In genomic region chr5:172902497-172903472, GRCh38 we compare ENCODE assay signal across 8 cellular contexts. TPM values are rescaled to one million over a fixed set of nuclear protein-coding genes. Genes with fewer than 3 reads are reported as not detected.
A peak's percentile ranks its signal among the peaks of the same experiment; 100 is the strongest.
DNase-seq lines count a peak whose midpoint lies in the region; ATAC-seq and TF ChIP-seq lines count a peak whose summit lies in the region.

No MANE protein-coding gene starts in this region.

- intact Hi-C loops in CD8-positive, alpha-beta T cell (cut with DNase I, micrococcal nuclease) = no loop called here
- intact Hi-C loops in dorsolateral prefrontal cortex (cut with DNase I) = loop anchor here in 1 of 2 donors (5.0 to 10.0 kb wide), 3 partner anchors 35 to 188 kb away; partner anchors contain the start of gene DUSP1
- intact Hi-C loops in vagina (cut with DNase I) = loop anchor here (5.0 to 10.0 kb wide), 2 partner anchors 135 to 188 kb away; no protein-coding TSS in a partner anchor
- intact Hi-C loops in activated T-helper 1 cell treated with anti-CD3 and anti-CD28 coated beads, Interleukin-12 subunit alpha, Interleukin-12 subunit beta, Interleukin-2, Interleukin-4 antibody, amounts not matched to agents 30 ng/mL and 10 ng/mL and 1 ng/mL, durations not matched to agents 14 hours and 24 hours and 36 hours (cut with micrococcal nuclease) = no loop called here

- TF ChIP-seq POLR2A in vagina (IDR thresholded peaks at IDR 0.05) = no peak

- POLR2A ChIA-PET in CD8-positive, alpha-beta T cell (lab: Charles Lee) = interaction anchor here (0.6 kb wide), 1 partner anchor 456 kb away, joined by 3 read pairs; no protein-coding TSS in a partner anchor

- no peaks in the 10 kb centered on the region for H3K9me3 Mint-ChIP-seq in CD8-positive, alpha-beta T cell
- H3K9me3 Mint-ChIP-seq in activated T-helper 1 cell treated with anti-CD3 and anti-CD28 coated beads, Interleukin-12 subunit alpha, Interleukin-12 subunit beta, Interleukin-2, Interleukin-4 antibody, amounts not matched to agents 30 ng/mL and 10 ng/mL and 1 ng/mL, durations not matched to agents 14 hours and 24 hours and 36 hours = no peaks in the 10 kb centered on the region

- no peak overlapping the region for H3K4me3 ChIP-seq in CD8-positive, alpha-beta T cell (ENCODE audit: low read depth, low read length)
- H3K4me3 ChIP-seq in dorsolateral prefrontal cortex = no peak overlapping the region
- no peak overlapping the region for H3K4me3 ChIP-seq in mesendoderm (ENCODE audit: low read length)
- H3K4me3 ChIP-seq in vagina = no peak overlapping the region

- no CpG with 5 or more reads among the region's 25 CpGs for WGBS in mesendoderm (ENCODE audit: extremely low coverage, insufficient coverage, low lambda C conversion rate)

- H3K79me1 ChIP-seq in mesendoderm (ENCODE audit: low read length) = no peaks in the 10 kb centered on the region

- H3K79me2 ChIP-seq in mesendoderm (ENCODE audit: control insufficient read depth, insufficient read depth, low read length) = no peaks in the 10 kb centered on the region

- H3K27me3 Mint-ChIP-seq in CD8-positive, alpha-beta T cell (ENCODE audit: low read depth) = no peaks in the 10 kb centered on the region
- H3K27me3 Mint-ChIP-seq in activated T-helper 1 cell treated with anti-CD3 and anti-CD28 coated beads, Interleukin-12 subunit alpha, Interleukin-12 subunit beta, Interleukin-2, Interleukin-4 antibody, amounts not matched to agents 30 ng/mL and 10 ng/mL and 1 ng/mL, durations not matched to agents 14 hours and 24 hours and 36 hours (ENCODE audit: insufficient read depth) = no peaks in the 10 kb centered on the region

- H3K23ac ChIP-seq in mesendoderm (ENCODE audit: low read length) = no peak overlapping the region

- H4K5ac ChIP-seq in mesendoderm (ENCODE audit: low read length) = no peak overlapping the region

- no peak for ATAC-seq in CD8-positive, alpha-beta T cell
- no peak for ATAC-seq in GM18861 (IDR thresholded peaks at IDR 0.05; ENCODE audit: unreplicated experiment)

- no peaks in the 10 kb centered on the region for H3K9me3 ChIP-seq in CD8-positive, alpha-beta T cell (ENCODE audit: low read length)
- H3K9me3 ChIP-seq in vagina = no peaks in the 10 kb centered on the region

- peak overlapping the region; percentile 67 for H3K27ac Mint-ChIP-seq in CD8-positive, alpha-beta T cell
- no peak overlapping the region for H3K27ac Mint-ChIP-seq in activated T-helper 1 cell treated with anti-CD3 and anti-CD28 coated beads, Interleukin-12 subunit alpha, Interleukin-12 subunit beta, Interleukin-2, Interleukin-4 antibody, amounts not matched to agents 30 ng/mL and 10 ng/mL and 1 ng/mL, durations not matched to agents 14 hours and 24 hours and 36 hours

- no peak for DNase-seq in CD8-positive, alpha-beta T cell
- DNase-seq in NCI-H460 (ENCODE audit: extremely low read depth, low read depth) = peak; percentile 89
- DNase-seq in dorsolateral prefrontal cortex = peak in 7 of 10 donors; percentile 36 to 71 (median 61)
- peak; percentile 91 for DNase-seq in mesendoderm
- DNase-seq in vagina (ENCODE audit: extremely low spot score in 2 of 2) = no peak
- no peak for DNase-seq in stimulated activated CD4-positive, alpha-beta T cell treated with anti-CD3 and anti-CD28 coated beads, Interleukin-1b, Interleukin-23, amount 100 ng/mL, for 48 hours
- no peak for DNase-seq in activated T-helper 1 cell treated with anti-CD3 and anti-CD28 coated beads, Interleukin-12 subunit alpha, Interleukin-12 subunit beta, Interleukin-2, Interleukin-4 antibody, amounts not matched to agents 30 ng/mL and 10 ng/mL and 1 ng/mL, durations not matched to agents 14 hours and 24 hours and 36 hours (ENCODE audit: low spot score)

- H2BK5ac ChIP-seq in mesendoderm (ENCODE audit: low read length) = no peak overlapping the region

- no peak overlapping the region for H4K8ac ChIP-seq in mesendoderm (ENCODE audit: low read depth, low read length)

- no peak overlapping the region for H3K4me2 ChIP-seq in mesendoderm (ENCODE audit: low read length)

- H3K4me1 Mint-ChIP-seq in CD8-positive, alpha-beta T cell (ENCODE audit: low read depth) = no peaks in the 10 kb centered on the region
- peaks cover 3% of the 10 kb centered on the region for H3K4me1 Mint-ChIP-seq in activated T-helper 1 cell treated with anti-CD3 and anti-CD28 coated beads, Interleukin-12 subunit alpha, Interleukin-12 subunit beta, Interleukin-2, Interleukin-4 antibody, amounts not matched to agents 30 ng/mL and 10 ng/mL and 1 ng/mL, durations not matched to agents 14 hours and 24 hours and 36 hours (ENCODE audit: low read depth)

- no peak overlapping the region for H3K4me3 Mint-ChIP-seq in CD8-positive, alpha-beta T cell
- no peak overlapping the region for H3K4me3 Mint-ChIP-seq in activated T-helper 1 cell treated with anti-CD3 and anti-CD28 coated beads, Interleukin-12 subunit alpha, Interleukin-12 subunit beta, Interleukin-2, Interleukin-4 antibody, amounts not matched to agents 30 ng/mL and 10 ng/mL and 1 ng/mL, durations not matched to agents 14 hours and 24 hours and 36 hours

- no peak overlapping the region for H2BK120ac ChIP-seq in mesendoderm (ENCODE audit: low read depth, low read length)

- no peak overlapping the region for H3K18ac ChIP-seq in mesendoderm (ENCODE audit: low read length)

- no peak overlapping the region for H2BK15ac ChIP-seq in mesendoderm (replicated peaks; ENCODE audit: low read depth)

- no peak overlapping the region for H2AK5ac ChIP-seq in mesendoderm (ENCODE audit: low read length)

- no peaks in the 10 kb centered on the region for H3K27me3 ChIP-seq in CD8-positive, alpha-beta T cell (ENCODE audit: insufficient read depth, low read length)
- H3K27me3 ChIP-seq in dorsolateral prefrontal cortex = no peaks in the 10 kb centered on the region
- no peaks in the 10 kb centered on the region for H3K27me3 ChIP-seq in mesendoderm (ENCODE audit: insufficient read depth, low read length, poor library complexity)
- H3K27me3 ChIP-seq in vagina = no peaks in the 10 kb centered on the region

- no peak overlapping the region for H3K9ac ChIP-seq in mesendoderm (ENCODE audit: low read length)

- no peak for TF ChIP-seq CTCF in CD8-positive, alpha-beta T cell (IDR thresholded peaks at IDR 0.05)
- TF ChIP-seq CTCF in dorsolateral prefrontal cortex (IDR thresholded peaks at IDR 0.05 in 54 of 56, conservative IDR thresholded peaks at IDR 0.05 in 2 of 56; ENCODE audit: low read depth in 1 of 56, partially characterized antibody in 56 of 56) (peak in 47 of 56 donors; percentile 11 to 64 (median 37)), vagina (IDR thresholded peaks at IDR 0.05) (peak in 1 of 3 experiments; percentile 32)

- H3K56ac ChIP-seq in mesendoderm (ENCODE audit: low read length) = peak overlapping the region; percentile 61

- H3K36me3 ChIP-seq in CD8-positive, alpha-beta T cell (ENCODE audit: insufficient read depth, low read length) = peaks cover 5% of the 10 kb centered on the region
- H3K36me3 ChIP-seq in mesendoderm (ENCODE audit: control insufficient read depth, insufficient read depth, low read length) (no peaks in the 10 kb centered on the region), vagina (no peaks in the 10 kb centered on the region)

- no peak overlapping the region for H3K4ac ChIP-seq in mesendoderm (ENCODE audit: low read depth, low read length)

- H3K27ac ChIP-seq in CD8-positive, alpha-beta T cell (ENCODE audit: low read depth, low read length) = no peak overlapping the region
- H3K27ac ChIP-seq in dorsolateral prefrontal cortex (peak overlapping the region in 41 of 59 donors; percentile 7 to 91 (median 46)), mesendoderm (ENCODE audit: low read depth, low read length) (no peak overlapping the region), vagina (peak overlapping the region; percentile 95)

- CTCF ChIA-PET in CD8-positive, alpha-beta T cell (lab: Charles Lee) = interaction anchor here (1.2 to 1.3 kb wide), 2 partner anchors 26 to 189 kb away, joined by 3 to 4 read pairs; no protein-coding TSS in a partner anchor

- H3K36me3 Mint-ChIP-seq in CD8-positive, alpha-beta T cell = peaks cover 44% of the 10 kb centered on the region
- H3K36me3 Mint-ChIP-seq in activated T-helper 1 cell treated with anti-CD3 and anti-CD28 coated beads, Interleukin-12 subunit alpha, Interleukin-12 subunit beta, Interleukin-2, Interleukin-4 antibody, amounts not matched to agents 30 ng/mL and 10 ng/mL and 1 ng/mL, durations not matched to agents 14 hours and 24 hours and 36 hours (ENCODE audit: low read depth) = peaks cover 4% of the 10 kb centered on the region

- peaks cover 2% of the 10 kb centered on the region for H3K4me1 ChIP-seq in CD8-positive, alpha-beta T cell (ENCODE audit: insufficient read depth, low read length)
- H3K4me1 ChIP-seq in mesendoderm (ENCODE audit: control insufficient read depth, low read depth, low read length) = peaks cover 3% of the 10 kb centered on the region
- H3K4me1 ChIP-seq in vagina = peaks cover 95% of the 10 kb centered on the region

RNA-seq across cellular contexts. Expression of gene RPL26L1, which starts 56.4 kb away (rescaled TPM):
- total RNA-seq in CD8-positive, alpha-beta T cell = 10 to 100 TPM; 12.0 to 12.7 TPM
- total RNA-seq in NCI-H460 (2014; rRNA removed; shearing (Covaris generic)) = 104 and 105 TPM in 2 replicates
- 104 and 105 TPM in 2 replicates for polyA plus RNA-seq in NCI-H460 (2014; cell fraction: nucleus; rRNA removed)
- 10 to 100 TPM; 13.1 to 36.0 (median 24.4) TPM for total RNA-seq in dorsolateral prefrontal cortex
- 99.4 TPM for polyA plus RNA-seq in mesendoderm (2013, experiment 1 of 2)
- 101 TPM for polyA plus RNA-seq in mesendoderm (2013, experiment 2 of 2)
- total RNA-seq in vagina = 17.7 TPM
- 69.0 and 70.9 TPM in 2 replicates for total RNA-seq in activated T-helper 1 cell treated with anti-CD3 and anti-CD28 coated beads, Interleukin-12 subunit alpha, Interleukin-12 subunit beta, Interleukin-2, Interleukin-4 antibody, amounts not matched to agents 30 ng/mL and 10 ng/mL and 1 ng/mL, durations not matched to agents 14 hours and 24 hours and 36 hours

Comparison
In these comparisons a context has a peak if more than half of its experiments do, and no peak if none do; other contexts are left out.
1. DNase-seq: peak in NCI-H460 (single experiment), dorsolateral prefrontal cortex (7 of 10) and mesendoderm (single experiment); none in CD8-positive, alpha-beta T cell (0 of 7), vagina (0 of 2), stimulated activated CD4-positive, alpha-beta T cell treated with anti-CD3 and anti-CD28 coated beads, Interleukin-1b, Interleukin-23, amount 100 ng/mL, for 48 hours (single experiment) and activated T-helper 1 cell treated with anti-CD3 and anti-CD28 coated beads, Interleukin-12 subunit alpha, Interleukin-12 subunit beta, Interleukin-2, Interleukin-4 antibody, amounts not matched to agents 30 ng/mL and 10 ng/mL and 1 ng/mL, durations not matched to agents 14 hours and 24 hours and 36 hours (single experiment).
2. H3K27ac ChIP-seq: peak in dorsolateral prefrontal cortex (41 of 59) and vagina (single experiment); none in CD8-positive, alpha-beta T cell (single experiment) and mesendoderm (single experiment).